Comparison of ENCODE assay signal across 32 cellular contexts in the genomic region with DNA sequence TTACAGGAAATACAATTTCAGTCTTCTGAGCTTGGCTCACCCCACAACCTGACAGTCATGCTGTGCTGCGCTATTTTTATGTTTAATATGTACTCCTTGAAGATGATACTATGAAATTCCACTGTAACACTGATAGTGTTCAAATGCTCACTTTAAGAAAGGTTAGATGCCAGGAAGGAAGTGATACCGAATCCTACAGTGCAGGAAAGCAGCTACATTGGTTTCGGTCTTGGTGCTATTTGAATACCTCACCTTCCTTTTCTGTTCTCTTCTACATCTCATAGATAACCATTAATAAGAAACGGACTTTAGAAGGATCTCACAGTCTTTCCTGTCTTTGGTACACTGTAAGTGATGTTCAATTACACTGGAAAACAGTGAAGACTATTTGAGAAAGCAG.
DNase-seq lines count a peak whose midpoint lies in the region; ATAC-seq and TF ChIP-seq lines count a peak whose summit lies in the region.
"Had no signal": no experiment of that assay in that cellular context is flagged by ENCODE, and none has a peak within 500 bp of the region (broad histone marks: within the 10 kb centered on the region; RNA-seq: fewer than 3 reads in every experiment).

No MANE protein-coding gene starts in this region.

- H3K9me3 ChIP-seq in neural cell (ENCODE audit: low read length) (no peaks in the 10 kb centered on the region), Caco-2 (no peaks in the 10 kb centered on the region)
- H3K9me3 ChIP-seq in CD8-positive, alpha-beta memory T cell (ENCODE audit: low read length), result no peaks in the 10 kb centered on the region
- H3K9me3 ChIP-seq: colonic mucosa, left lung, prostate gland, sigmoid colon, upper lobe of right lung had no signal

- no peak for DNase-seq in CD8-positive, alpha-beta memory T cell
- no peak for DNase-seq in Caco-2
- DNase-seq: activated CD4-positive, alpha-beta T cell treated with anti-CD3 and anti-CD28 coated beads for 1 hour; activated CD8-positive, alpha-beta T cell treated with anti-CD3 and anti-CD28 coated beads for 36 hours; anterior cingulate cortex; C1 segment of cervical spinal cord; Calu3; colonic mucosa; effector CD8-positive, alpha-beta T cell; Karpas-422; left lung; NCI-H1694; NCI-H2171; NCI-H510A; sigmoid colon; stimulated activated CD4-positive, alpha-beta T cell treated with anti-CD3 and anti-CD28 coated beads, Interleukin-4, amount 100 ng/mL, for 4 hours; substantia nigra; T-helper 2 cell; upper lobe of right lung had no signal

- H3F3A ChIP-seq in neural cell (ENCODE audit: insufficient read depth, low read length, poor library complexity, severe bottlenecking), result peaks cover 3% of the 10 kb centered on the region

- CTCF ChIA-PET in CD8-positive, alpha-beta memory T cell (lab: Charles Lee), result no interaction called here
- CTCF ChIA-PET in Caco-2 (lab: Charles Lee), result no interaction called here

- H3K9me2 ChIP-seq in neural cell (ENCODE audit: insufficient read depth, low read length), result no peaks in the 10 kb centered on the region

- H3K4me3 ChIP-seq in neural cell (ENCODE audit: low read length) (no peak overlapping the region), Caco-2 (ENCODE audit: low read depth, low read length) (no peak overlapping the region)
- no peak overlapping the region for H3K4me3 ChIP-seq in CD8-positive, alpha-beta memory T cell (ENCODE audit: low read length)
- H3K4me3 ChIP-seq: colonic mucosa, left lung, prostate gland, sigmoid colon, upper lobe of right lung had no signal

- intact Hi-C loops in Caco-2 (cut with micrococcal nuclease; ENCODE audit: unreplicated experiment), result no loop called here

- TF ChIP-seq CTCF in neural cell (IDR thresholded peaks at IDR 0.05; ENCODE audit: poor library complexity, severe bottlenecking), result no peak
- no peak for TF ChIP-seq CTCF in Caco-2 (IDR thresholded peaks at IDR 0.05; ENCODE audit: insufficient read depth in 1 of 2, low read depth in 1 of 2, low read length in 1 of 2, severe bottlenecking in 1 of 2, unreplicated experiment in 1 of 2)

- no peak overlapping the region for H3K4me2 ChIP-seq in neural cell (ENCODE audit: low read length)

- no peak for TF ChIP-seq RAD21 in neural cell (conservative IDR thresholded peaks at IDR 0.05)

- no peaks in the 10 kb centered on the region for H3K79me2 ChIP-seq in neural cell (replicated peaks; ENCODE audit: insufficient read depth, low read length)

- H3K4me3 Mint-ChIP-seq in CD8-positive, alpha-beta memory T cell, result no peak overlapping the region
- H3K4me3 Mint-ChIP-seq in Caco-2 (ENCODE audit: unreplicated experiment), result no peak overlapping the region
- H3K4me3 Mint-ChIP-seq: activated CD8-positive, alpha-beta T cell treated with anti-CD3 and anti-CD28 coated beads for 36 hours; activated naive CD4-positive, alpha-beta T cell treated with anti-CD3 and anti-CD28 coated beads, Interleukin-2, amount 50 U/mL, for 24 hours; activated T-helper 17 cell treated with anti-CD3 and anti-CD28 coated beads, Interleukin-2, amount 50 U/mL, for 72 hours; stimulated activated memory B cell treated with anti-CD40 and anti-IgM and Interleukin-4, amounts not matched to agents 10 μg/mL and 1 μg/mL and 100 μg/mL, for 72 hours had no signal

- no peak overlapping the region for H3K27ac ChIP-seq in neural cell (ENCODE audit: low read length)
- H3K27ac ChIP-seq in CD8-positive, alpha-beta memory T cell (ENCODE audit: low read depth, low read length), result no peak overlapping the region
- H3K27ac ChIP-seq: colonic mucosa, epithelial cell of prostate, left lung, prostate gland, sigmoid colon, upper lobe of right lung had no signal

- BruUV-seq in Caco-2 (replicated peaks; lab: Mats Ljungman, UMichigan), result no TSS peak

- no peaks in the 10 kb centered on the region for H3K4me1 Mint-ChIP-seq in CD8-positive, alpha-beta memory T cell
- H3K4me1 Mint-ChIP-seq in Caco-2 (ENCODE audit: low read depth, unreplicated experiment), result no peaks in the 10 kb centered on the region
- H3K4me1 Mint-ChIP-seq: activated naive CD4-positive, alpha-beta T cell treated with anti-CD3 and anti-CD28 coated beads, Interleukin-2, amount 50 U/mL, for 24 hours; activated T-helper 17 cell treated with anti-CD3 and anti-CD28 coated beads, Interleukin-2, amount 50 U/mL, for 72 hours; stimulated activated memory B cell treated with anti-CD40 and anti-IgM and Interleukin-4, amounts not matched to agents 10 μg/mL and 1 μg/mL and 100 μg/mL, for 72 hours had no signal

- no peak overlapping the region for H2AFZ ChIP-seq in neural cell (ENCODE audit: low read depth, low read length)

- no peaks in the 10 kb centered on the region for H3K36me3 Mint-ChIP-seq in CD8-positive, alpha-beta memory T cell
- H3K36me3 Mint-ChIP-seq in Caco-2 (ENCODE audit: insufficient read depth, unreplicated experiment), result no peaks in the 10 kb centered on the region
- H3K36me3 Mint-ChIP-seq: activated naive CD4-positive, alpha-beta T cell treated with anti-CD3 and anti-CD28 coated beads, Interleukin-2, amount 50 U/mL, for 24 hours; stimulated activated memory B cell treated with anti-CD40 and anti-IgM and Interleukin-4, amounts not matched to agents 10 μg/mL and 1 μg/mL and 100 μg/mL, for 72 hours had no signal

- POLR2A ChIA-PET in CD8-positive, alpha-beta memory T cell (lab: Charles Lee), result no interaction called here
- POLR2A ChIA-PET in Caco-2 (lab: Charles Lee), result no interaction called here

- H3K27ac Mint-ChIP-seq in CD8-positive, alpha-beta memory T cell, result no peak overlapping the region
- no peak overlapping the region for H3K27ac Mint-ChIP-seq in Caco-2 (ENCODE audit: unreplicated experiment)
- H3K27ac Mint-ChIP-seq: activated CD8-positive, alpha-beta T cell treated with anti-CD3 and anti-CD28 coated beads for 36 hours; activated naive CD4-positive, alpha-beta T cell treated with anti-CD3 and anti-CD28 coated beads, Interleukin-2, amount 50 U/mL, for 24 hours; activated T-helper 17 cell treated with anti-CD3 and anti-CD28 coated beads, Interleukin-2, amount 50 U/mL, for 72 hours; stimulated activated memory B cell treated with anti-CD40 and anti-IgM and Interleukin-4, amounts not matched to agents 10 μg/mL and 1 μg/mL and 100 μg/mL, for 72 hours had no signal

- H3K36me3 ChIP-seq in neural cell (ENCODE audit: insufficient read depth, low read length) (no peaks in the 10 kb centered on the region), Caco-2 (ENCODE audit: control insufficient read depth, insufficient read depth, low read length) (no peaks in the 10 kb centered on the region)
- no peaks in the 10 kb centered on the region for H3K36me3 ChIP-seq in CD8-positive, alpha-beta memory T cell (ENCODE audit: insufficient read depth, low read length)
- H3K36me3 ChIP-seq: colonic mucosa, left lung, prostate gland, sigmoid colon, upper lobe of right lung had no signal

- no peaks in the 10 kb centered on the region for H3K27me3 ChIP-seq in neural cell (ENCODE audit: insufficient read depth, low read depth, low read length)
- H3K27me3 ChIP-seq in CD8-positive, alpha-beta memory T cell (ENCODE audit: insufficient read depth, low read length, poor library complexity, severe bottlenecking), result no peaks in the 10 kb centered on the region
- no peaks in the 10 kb centered on the region for H3K27me3 ChIP-seq in Caco-2 (replicated peaks; ENCODE audit: control insufficient read depth, insufficient read depth, low read length)
- H3K27me3 ChIP-seq: colonic mucosa, left lung, sigmoid colon, upper lobe of right lung had no signal

- TF ChIP-seq EP300 in neural cell (conservative IDR thresholded peaks at IDR 0.05; ENCODE audit: poor library complexity, severe bottlenecking), result no peak

- no peaks in the 10 kb centered on the region for H4K20me1 ChIP-seq in neural cell (ENCODE audit: insufficient read depth)

- no peaks in the 10 kb centered on the region for H3K4me1 ChIP-seq in CD8-positive, alpha-beta memory T cell (ENCODE audit: insufficient read depth, low read length)
- no peaks in the 10 kb centered on the region; the same call in 1 of the 2 replicates for H3K4me1 ChIP-seq in Caco-2
- H3K4me1 ChIP-seq: colonic mucosa, left lung, prostate gland had no signal

- H3K9me3 Mint-ChIP-seq in CD8-positive, alpha-beta memory T cell, result peaks cover 0 to 12% (median 0%) of the 10 kb centered on the region in 5 donors
- no peaks in the 10 kb centered on the region for H3K9me3 Mint-ChIP-seq in Caco-2 (ENCODE audit: unreplicated experiment)
- H3K9me3 Mint-ChIP-seq: activated CD8-positive, alpha-beta T cell treated with anti-CD3 and anti-CD28 coated beads for 36 hours; activated naive CD4-positive, alpha-beta T cell treated with anti-CD3 and anti-CD28 coated beads, Interleukin-2, amount 50 U/mL, for 24 hours; activated T-helper 17 cell treated with anti-CD3 and anti-CD28 coated beads, Interleukin-2, amount 50 U/mL, for 72 hours; stimulated activated memory B cell treated with anti-CD40 and anti-IgM and Interleukin-4, amounts not matched to agents 10 μg/mL and 1 μg/mL and 100 μg/mL, for 72 hours had no signal

- no peak overlapping the region for H3K9ac ChIP-seq in neural cell (ENCODE audit: low read length)

- peak; percentile 61 for ATAC-seq in GM18867 (IDR thresholded peaks at IDR 0.05; ENCODE audit: unreplicated experiment)
- ATAC-seq in GM21515 (IDR thresholded peaks at IDR 0.05; ENCODE audit: unreplicated experiment), result peak; percentile 71
- ATAC-seq in HG03159 (IDR thresholded peaks at IDR 0.05; ENCODE audit: unreplicated experiment), result peak; percentile 67
- ATAC-seq in GM19455 (IDR thresholded peaks at IDR 0.05; ENCODE audit: unreplicated experiment), result no peak
- ATAC-seq: activated CD8-positive, alpha-beta T cell treated with anti-CD3 and anti-CD28 coated beads for 36 hours; activated T-helper 17 cell treated with anti-CD3 and anti-CD28 coated beads, Interleukin-2, amount 50 U/mL, for 72 hours; HCT116; left lung; Right ventricle myocardium inferior; SK-N-SH treated with all-trans-retinoic acid at 6 μM for 48 hours; stimulated activated memory B cell treated with anti-CD40 and anti-IgM and Interleukin-4, amounts not matched to agents 10 μg/mL and 1 μg/mL and 100 μg/mL, for 72 hours; upper lobe of right lung had no signal

- H3K27me3 Mint-ChIP-seq in CD8-positive, alpha-beta memory T cell, result no peaks in the 10 kb centered on the region
- H3K27me3 Mint-ChIP-seq in Caco-2 (ENCODE audit: insufficient read depth, unreplicated experiment), result no peaks in the 10 kb centered on the region
- H3K27me3 Mint-ChIP-seq: activated CD8-positive, alpha-beta T cell treated with anti-CD3 and anti-CD28 coated beads for 36 hours; activated naive CD4-positive, alpha-beta T cell treated with anti-CD3 and anti-CD28 coated beads, Interleukin-2, amount 50 U/mL, for 24 hours; activated T-helper 17 cell treated with anti-CD3 and anti-CD28 coated beads, Interleukin-2, amount 50 U/mL, for 72 hours; stimulated activated memory B cell treated with anti-CD40 and anti-IgM and Interleukin-4, amounts not matched to agents 10 μg/mL and 1 μg/mL and 100 μg/mL, for 72 hours had no signal
